10 cellular contexts compared by ENCODE assay signal in the genomic region with DNA sequence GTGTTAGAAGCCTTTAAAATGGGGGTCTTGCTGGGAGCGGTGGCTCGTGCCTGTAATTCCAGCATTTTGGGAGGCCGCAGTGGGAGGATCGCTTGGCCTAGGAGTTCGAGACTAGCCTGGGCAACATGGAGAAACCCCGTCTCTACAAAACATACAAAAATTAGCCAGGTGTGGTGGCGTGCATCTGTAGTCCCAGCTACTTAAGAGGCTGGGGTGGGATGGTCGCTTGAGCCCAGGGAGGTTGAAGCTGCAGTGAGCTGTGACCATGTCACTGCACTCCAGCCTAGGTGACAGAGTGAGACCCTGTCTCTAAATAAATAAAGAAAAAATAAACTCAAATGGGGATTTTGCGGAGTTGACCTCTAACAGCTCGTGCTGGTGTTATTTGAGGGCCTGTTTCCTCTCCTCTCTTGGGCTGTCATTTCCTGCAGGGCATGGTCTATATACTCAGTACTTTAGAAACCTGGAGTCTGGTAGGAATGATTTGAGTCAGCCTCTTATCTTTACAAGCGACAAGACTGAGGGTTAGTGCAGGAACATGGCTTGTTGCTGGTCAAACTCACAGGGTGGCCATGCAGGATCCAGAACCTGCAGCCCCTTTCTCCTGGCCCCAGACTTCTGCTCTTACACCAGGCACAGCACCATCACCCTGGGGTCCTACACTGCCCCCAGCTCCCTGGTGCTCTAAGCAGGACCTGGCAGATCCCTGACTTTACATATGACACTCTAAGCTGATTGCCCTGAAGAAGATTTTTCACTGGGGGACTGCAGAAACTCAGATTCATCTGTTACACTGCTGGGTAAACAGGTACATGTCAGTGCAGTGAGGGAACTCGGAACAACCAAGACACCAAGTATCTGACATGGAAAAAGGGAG. TPM values are rescaled to one million over a fixed set of nuclear protein-coding genes. Genes with fewer than 3 reads are reported as not detected.
DNase-seq lines count a peak whose midpoint lies in the region; ATAC-seq, FAIRE-seq and TF ChIP-seq lines count a peak whose summit lies in the region.
"Had no signal": no experiment of that assay in that cellular context is flagged by ENCODE, and none has a peak within 500 bp of the region (broad histone marks: within the 10 kb centered on the region; RNA-seq: fewer than 3 reads in every experiment).

No MANE protein-coding gene starts in this region.

- TF ChIP-seq POLR2A in endothelial cell of umbilical vein (IDR thresholded peaks at IDR 0.05; ENCODE audit: low read depth, low read length) (no peak), thyroid gland (IDR thresholded peaks at IDR 0.05) (no peak)

- H3K27me3 Mint-ChIP-seq in activated T-cell treated with anti-CD3 and anti-CD28 coated beads, Interleukin-2, amount 50 U/mL, for 24 hours = no peaks in the 10 kb centered on the region
- H3K27me3 Mint-ChIP-seq: naive B cell had no signal

- dilution Hi-C loops in endothelial cell of umbilical vein (cut with MboI; ENCODE audit: extremely low pct_ligation_motif_present, low sequenced_read_pairs) = no loop called here

- peak; percentile 78 for ATAC-seq in HG03039 (IDR thresholded peaks at IDR 0.05; ENCODE audit: unreplicated experiment)
- ATAC-seq in foreskin keratinocyte = no peak

- H3K9me3 Mint-ChIP-seq in activated T-cell treated with anti-CD3 and anti-CD28 coated beads, Interleukin-2, amount 50 U/mL, for 24 hours = no peaks in the 10 kb centered on the region

- H3K27ac ChIP-seq in endothelial cell of umbilical vein (ENCODE audit: insufficient read depth, low read depth, low read length) (peak overlapping the region; percentile 98), thyroid gland (peak overlapping the region; percentile 31), foreskin keratinocyte (no peak overlapping the region)
- H3K27ac ChIP-seq: PC-9 had no signal

- H3K4me1 ChIP-seq in endothelial cell of umbilical vein (ENCODE audit: control insufficient read depth, extremely low read depth, insufficient read depth, low read length) (peaks cover 66% of the 10 kb centered on the region), thyroid gland (peaks cover 13 to 43% of the 10 kb centered on the region in 2 donors), foreskin keratinocyte (peaks cover 13% of the 10 kb centered on the region)

- DNase-seq in activated T-cell treated with anti-CD3 and anti-CD28 coated beads, Interleukin-2, amount 50 U/mL, for 24 hours = no peak
- no peak for DNase-seq in activated T-cell treated with anti-CD3 and anti-CD28 coated beads, Interleukin-2, amount 50 U/mL, for 1 hour
- DNase-seq in endothelial cell of umbilical vein (ENCODE audit: low read depth, low spot score) = peak; percentile 85
- peak; percentile 47 to 57 for DNase-seq in thyroid gland
- no peak for DNase-seq in NCI-H1048 (lab: John Stamatoyannopoulos, UW)
- DNase-seq in foreskin keratinocyte = no peak
- no peak for DNase-seq in COLO668 (lab: John Stamatoyannopoulos, UW; ENCODE audit: unreplicated experiment)
- DNase-seq: naive B cell, PC-9 had no signal

- H4K20me1 ChIP-seq in endothelial cell of umbilical vein (replicated peaks; ENCODE audit: control insufficient read depth, extremely low read depth, insufficient read depth, low read length) = no peaks in the 10 kb centered on the region

- peaks cover 94% of the 10 kb centered on the region for H3K79me2 ChIP-seq in endothelial cell of umbilical vein (ENCODE audit: control insufficient read depth, insufficient read depth, low read length)

- peak overlapping the region; percentile 73 for H3K27ac Mint-ChIP-seq in activated T-cell treated with anti-CD3 and anti-CD28 coated beads, Interleukin-2, amount 50 U/mL, for 24 hours

- TF ChIP-seq CTCF in endothelial cell of umbilical vein (IDR thresholded peaks at IDR 0.05; ENCODE audit: extremely low read depth in 1 of 2, insufficient read depth in 1 of 2, low read depth in 1 of 2, low read length in 2 of 2) (no peak), thyroid gland (IDR thresholded peaks at IDR 0.05) (no peak), foreskin keratinocyte (conservative IDR thresholded peaks at IDR 0.05) (no peak)

- peak overlapping the region; percentile 87 for H3K4me2 ChIP-seq in endothelial cell of umbilical vein (ENCODE audit: insufficient read depth, low read length)
- H3K4me2 ChIP-seq: PC-9 had no signal

- peaks cover 7 to 11% of the 10 kb centered on the region in 2 experiments for H3K36me3 ChIP-seq in endothelial cell of umbilical vein (ENCODE audit: control insufficient read depth in 2 of 2, extremely low read depth in 1 of 2, insufficient read depth in 2 of 2, low read length in 2 of 2)
- H3K36me3 ChIP-seq in thyroid gland = peaks cover 4 to 9% of the 10 kb centered on the region in 2 donors

- H3K27me3 ChIP-seq in endothelial cell of umbilical vein (ENCODE audit: control insufficient read depth in 2 of 2, insufficient read depth in 2 of 2, low read length in 2 of 2) (no peaks in the 10 kb centered on the region), thyroid gland (no peaks in the 10 kb centered on the region), foreskin keratinocyte (no peaks in the 10 kb centered on the region)

- no peak overlapping the region for H3K4me3 Mint-ChIP-seq in activated T-cell treated with anti-CD3 and anti-CD28 coated beads, Interleukin-2, amount 50 U/mL, for 24 hours
- H3K4me3 Mint-ChIP-seq: naive B cell had no signal

- WGBS in thyroid gland, 2 donors = 48 to 51% methylated on average over 12 of the region's 12 CpGs

- H3K4me3 ChIP-seq in endothelial cell of umbilical vein (replicated peaks in 1 of 3; ENCODE audit: insufficient read depth in 1 of 3, low read depth in 1 of 3, low read length in 3 of 3) (peak overlapping the region in 1 of 3 experiments; percentile 16), thyroid gland (replicated peaks in 1 of 3) (no peak overlapping the region)
- H3K4me3 ChIP-seq: PC-9 had no signal

- CTCF ChIA-PET in endothelial cell of umbilical vein (lab: Charles Lee) = interaction anchor here (1.6 to 4.0 kb wide), 5 partner anchors 13 to 53 kb away, joined by 5 to 44 read pairs (median 7); a partner anchor contains a TSS

- H3K9me3 ChIP-seq in endothelial cell of umbilical vein (replicated peaks; ENCODE audit: control insufficient read depth, insufficient read depth, low read length) (no peaks in the 10 kb centered on the region), thyroid gland (no peaks in the 10 kb centered on the region)

- H2AFZ ChIP-seq in endothelial cell of umbilical vein (ENCODE audit: low read depth, low read length) = no peak overlapping the region
- H2AFZ ChIP-seq: PC-9 had no signal

- POLR2A ChIA-PET in endothelial cell of umbilical vein (lab: Charles Lee) = interaction anchor here (0.9 to 2.3 kb wide), 9 partner anchors 9 to 27 kb away, joined by 3 to 15 read pairs (median 4); a partner anchor contains a TSS

- TSS peak; percentile 23 for BruUV-seq in endothelial cell of umbilical vein (replicated peaks; lab: Mats Ljungman, UMichigan)

- intact Hi-C loops in endothelial cell of umbilical vein (cut with micrococcal nuclease) (loop anchor here (1.0 kb wide), 1 partner anchor 17 kb away; no protein-coding TSS in a partner anchor), thyroid gland (cut with DNase I) (no loop called here)

- peak; percentile 70 for FAIRE-seq in endothelial cell of umbilical vein (lab: Jason Lieb, UNC)

- H3K9me1 ChIP-seq in endothelial cell of umbilical vein (replicated peaks; ENCODE audit: control insufficient read depth, extremely low read depth, insufficient read depth, low read length) = no peaks in the 10 kb centered on the region

- peaks cover 28% of the 10 kb centered on the region for H3K4me1 Mint-ChIP-seq in activated T-cell treated with anti-CD3 and anti-CD28 coated beads, Interleukin-2, amount 50 U/mL, for 24 hours (ENCODE audit: low read depth)

- H3K9ac ChIP-seq in endothelial cell of umbilical vein (replicated peaks; ENCODE audit: extremely low read depth, insufficient read depth, low read length) = peak overlapping the region; percentile 85

- peaks cover 51% of the 10 kb centered on the region for H3K36me3 Mint-ChIP-seq in activated T-cell treated with anti-CD3 and anti-CD28 coated beads, Interleukin-2, amount 50 U/mL, for 24 hours (ENCODE audit: low read depth)

TF ChIP-seq in endothelial cell of umbilical vein, 7 proteins besides CTCF, POLR2A, EP300 and RAD21:
- TF ChIP-seq EZH2 (IDR thresholded peaks at IDR 0.05; ENCODE audit: borderline replicate concordance, low read depth, low read length, severe bottlenecking) (no peak), MYC (IDR thresholded peaks at IDR 0.05; ENCODE audit: low read depth, low read length) (no peak), FOS (IDR thresholded peaks at IDR 0.05; ENCODE audit: borderline replicate concordance, insufficient read depth, low read length) (peak; percentile 40), JUN (IDR thresholded peaks at IDR 0.05; ENCODE audit: borderline replicate concordance, insufficient read depth, insufficient read length, low read depth) (no peak), GATA2 (IDR thresholded peaks at IDR 0.05; ENCODE audit: insufficient read depth, insufficient read length, low read depth, low read length) (peak; percentile 60)
- TF ChIP-seq, protein P1, sequence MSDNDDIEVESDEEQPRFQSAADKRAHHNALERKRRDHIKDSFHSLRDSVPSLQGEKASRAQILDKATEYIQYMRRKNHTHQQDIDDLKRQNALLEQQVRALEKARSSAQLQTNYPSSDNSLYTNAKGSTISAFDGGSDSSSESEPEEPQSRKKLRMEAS (IDR thresholded peaks at IDR 0.05; ENCODE audit: insufficient read depth, insufficient read length) = no peak

RNA-seq across cellular contexts. Expression of a gene that starts 15.1 kb away (rescaled TPM):
- total RNA-seq in endothelial cell of umbilical vein = 126 and 128 TPM in 2 replicates
- 96.7 and 99.1 TPM in 2 replicates for polyA plus RNA-seq in endothelial cell of umbilical vein
- 88.4 and 97.4 TPM in 2 replicates for polyA plus RNA-seq in endothelial cell of umbilical vein (2011; cell fraction: cytosol; rRNA removed)
- polyA plus RNA-seq in endothelial cell of umbilical vein (2011; cell fraction: nucleus; rRNA removed) = 100 and 105 TPM in 2 replicates
- 39.8 and 70.3 TPM in 2 replicates for polyA plus RNA-seq in endothelial cell of umbilical vein (2012)
- polyA minus RNA-seq in endothelial cell of umbilical vein = 157 and 160 TPM in 2 replicates
- polyA minus RNA-seq in endothelial cell of umbilical vein (2011; cell fraction: cytosol; rRNA and poly(A)+ RNA removed) = 11.4 TPM
- 113 and 127 TPM in 2 replicates for polyA minus RNA-seq in endothelial cell of umbilical vein (2011; cell fraction: nucleus; rRNA and poly(A)+ RNA removed)
- 10 to 100 TPM; 29.7 to 66.7 (median 37.9) TPM for total RNA-seq in thyroid gland
- total RNA-seq in foreskin keratinocyte = 52.5 and 52.9 TPM in 2 replicates
- 29.1 and 31.7 TPM in 2 replicates for polyA plus RNA-seq in foreskin keratinocyte

Comparison
In these comparisons a context has a peak if more than half of its experiments do, and no peak if none do; other contexts are left out.
1. DNase-seq: peak in endothelial cell of umbilical vein (single experiment) and thyroid gland (2 of 2); none in activated T-cell treated with anti-CD3 and anti-CD28 coated beads, Interleukin-2, amount 50 U/mL, for 24 hours (single experiment), activated T-cell treated with anti-CD3 and anti-CD28 coated beads, Interleukin-2, amount 50 U/mL, for 1 hour (single experiment), NCI-H1048 (single experiment), foreskin keratinocyte (0 of 2) and COLO668 (single experiment).